1 cellular context compared by ENCODE assay signal in genomic region chr4:137390141-137390540, GRCh38.
TF ChIP-seq lines count a peak whose summit lies in the region.

No MANE protein-coding gene starts in this region.

TF ChIP-seq in SK-N-SH, 30 proteins besides CTCF, POLR2A, EP300 and RAD21 (continued from another document):
- TF ChIP-seq TCF12 (IDR thresholded peaks at IDR 0.05) = peak; percentile 11; the same call in 1 of the 2 replicates
